In the genomic region with DNA sequence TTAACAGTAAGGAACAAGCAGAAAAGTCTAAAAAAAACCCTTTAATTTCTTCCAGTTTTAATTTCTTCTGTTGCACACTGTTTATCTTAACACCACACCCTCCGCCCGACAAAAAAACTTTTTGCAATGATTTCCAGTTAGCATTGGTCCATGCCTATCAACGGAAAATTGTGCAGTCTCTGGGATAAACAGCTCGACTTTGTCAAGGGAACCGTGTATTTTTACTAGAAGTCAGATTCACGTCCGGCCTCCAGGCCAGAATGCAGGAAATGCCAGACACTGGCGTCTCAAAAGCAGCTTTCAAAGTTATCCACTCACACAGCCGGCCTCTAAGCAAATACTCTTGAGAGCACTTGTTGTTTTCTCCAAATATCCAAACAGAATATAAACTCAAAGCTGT, we compare ENCODE assay signal across 10 cellular contexts. TPM values are rescaled to one million over a fixed set of nuclear protein-coding genes. Genes with fewer than 3 reads are reported as not detected.
DNase-seq lines count a peak whose midpoint lies in the region; ATAC-seq, FAIRE-seq and TF ChIP-seq lines count a peak whose summit lies in the region.
"Had no signal": no experiment of that assay in that cellular context is flagged by ENCODE, and none has a peak within 500 bp of the region (broad histone marks: within the 10 kb centered on the region; RNA-seq: fewer than 3 reads in every experiment).

No MANE protein-coding gene starts in this region.

- no peak for FAIRE-seq in GM12891 (lab: Jason Lieb, UNC)

- H3K4me3 Mint-ChIP-seq in CD4-positive, alpha-beta memory T cell: peak overlapping the region in 2 of 8 donors; percentile 22 to 25

- CTCF ChIA-PET in CD4-positive, alpha-beta memory T cell (lab: Charles Lee; ENCODE audit: partially characterized antibody): interaction anchor here (1.5 kb wide), 1 partner anchor 22 kb away, joined by 5 read pairs; no protein-coding TSS in a partner anchor

- H3K36me3 Mint-ChIP-seq in CD4-positive, alpha-beta memory T cell: peaks cover 47 to 59% of the 10 kb centered on the region in 2 donors

- H3K9me3 Mint-ChIP-seq in CD4-positive, alpha-beta memory T cell: peaks cover 0 to 9% (median 1%) of the 10 kb centered on the region in 8 donors

- H3K27ac ChIP-seq in CD4-positive, alpha-beta memory T cell (ENCODE audit: low read depth, low read length): peak overlapping the region; percentile 18
- H3K27ac ChIP-seq in SK-N-MC (peak overlapping the region; percentile 12; the same call in 1 of the 2 replicates), osteoblast (ENCODE audit: low read depth, low read length) (peak overlapping the region; percentile 20)

- H3K36me3 ChIP-seq in CD4-positive, alpha-beta memory T cell (ENCODE audit: insufficient read depth, low read length): peaks cover 29% of the 10 kb centered on the region
- H3K36me3 ChIP-seq in SK-N-MC (ENCODE audit: insufficient read depth, low read length): peaks cover 45% of the 10 kb centered on the region
- peaks cover 51% of the 10 kb centered on the region for H3K36me3 ChIP-seq in osteoblast (ENCODE audit: insufficient read depth, low read length)

- no peak for ATAC-seq in HG02885 (IDR thresholded peaks at IDR 0.05; ENCODE audit: poor library complexity, unreplicated experiment)

- intact Hi-C loops in CD4-positive, alpha-beta memory T cell (cut with micrococcal nuclease): no loop called here

- H3K79me2 ChIP-seq in osteoblast (ENCODE audit: insufficient read depth, low read length): peaks cover 20% of the 10 kb centered on the region

- no peak for TF ChIP-seq CTCF in fibroblast of mammary gland (conservative IDR thresholded peaks at IDR 0.05; ENCODE audit: control insufficient read depth, insufficient read depth, low read depth, low read length)
- no peak for TF ChIP-seq CTCF in osteoblast (IDR thresholded peaks at IDR 0.05; ENCODE audit: extremely low read depth, low read depth, low read length)

- no peaks in the 10 kb centered on the region for H3K9me3 ChIP-seq in CD4-positive, alpha-beta memory T cell (ENCODE audit: control insufficient read depth in 1 of 2, low read length in 2 of 2)
- no peaks in the 10 kb centered on the region for H3K9me3 ChIP-seq in SK-N-MC (ENCODE audit: low read depth, low read length)
- H3K9me3 ChIP-seq in osteoblast (ENCODE audit: low read depth, low read length): no peaks in the 10 kb centered on the region

- H3K4me3 ChIP-seq in CD4-positive, alpha-beta memory T cell (ENCODE audit: low read length in 2 of 2): no peak overlapping the region
- no peak overlapping the region for H3K4me3 ChIP-seq in SK-N-MC
- H3K4me3 ChIP-seq in fibroblast of mammary gland (ENCODE audit: control insufficient read depth, low read depth, low read length): no peak overlapping the region
- no peak overlapping the region for H3K4me3 ChIP-seq in osteoblast (ENCODE audit: insufficient read depth, low read length)

- peaks cover 13% of the 10 kb centered on the region for H4K20me1 ChIP-seq in osteoblast (ENCODE audit: insufficient read depth, low read length)

- H3K27ac Mint-ChIP-seq in CD4-positive, alpha-beta memory T cell: peak overlapping the region; percentile 79 to 92 (median 89)

- POLR2A ChIA-PET in CD4-positive, alpha-beta memory T cell (lab: Charles Lee; ENCODE audit: partially characterized antibody): interaction anchor here (4.4 kb wide), 1 partner anchor 164 kb away, joined by 33 read pairs; the partner anchor contains the start of gene RPS27

- H3K27me3 ChIP-seq in CD4-positive, alpha-beta memory T cell (ENCODE audit: insufficient read depth, low read length): no peaks in the 10 kb centered on the region
- no peaks in the 10 kb centered on the region for H3K27me3 ChIP-seq in osteoblast (ENCODE audit: insufficient read depth, low read length)

- H3K4me2 ChIP-seq in osteoblast (ENCODE audit: insufficient read depth, low read length): no peak overlapping the region

- H2AFZ ChIP-seq in osteoblast (ENCODE audit: low read length): no peak overlapping the region

- TF ChIP-seq POLR2A in GM12891 (IDR thresholded peaks at IDR 0.05; ENCODE audit: low read depth, low read length): no peak

- no peak for DNase-seq in CD4-positive, alpha-beta memory T cell
- DNase-seq in SK-N-MC (ENCODE audit: low read depth, low spot score): no peak
- DNase-seq in fibroblast of mammary gland (ENCODE audit: low read depth): peak; percentile 12
- peak; percentile 65 for DNase-seq in osteoblast (ENCODE audit: insufficient read length, low spot score, missing footprints)
- no peak for DNase-seq in GM12891 (ENCODE audit: insufficient read length, low spot score)
- DNase-seq in stimulated activated CD4-positive, alpha-beta T cell treated with anti-CD3 and anti-CD28 coated beads, Interleukin-4, amount 100 ng/mL, for 4 hours: no peak
- DNase-seq in amniotic stem cell (lab: John Stamatoyannopoulos, UW): no peak

- H3K4me1 Mint-ChIP-seq in CD4-positive, alpha-beta memory T cell: peaks cover 46 to 66% (median 58%) of the 10 kb centered on the region in 4 donors

- H3K4me1 ChIP-seq in CD4-positive, alpha-beta memory T cell (ENCODE audit: insufficient read depth, low read length): peaks cover 61% of the 10 kb centered on the region
- H3K4me1 ChIP-seq in osteoblast (ENCODE audit: insufficient read depth, low read length): peaks cover 8% of the 10 kb centered on the region

- H3K27me3 Mint-ChIP-seq in CD4-positive, alpha-beta memory T cell: no peaks in the 10 kb centered on the region

- no peak overlapping the region for H3K9ac ChIP-seq in SK-N-MC (ENCODE audit: insufficient read length)

TF ChIP-seq in GM12891, 5 proteins besides CTCF, POLR2A, EP300 and RAD21:
- no peak for TF ChIP-seq TAF1 (IDR thresholded peaks at IDR 0.05; ENCODE audit: low read depth, low read length)
- TF ChIP-seq PAX5 (IDR thresholded peaks at IDR 0.05; ENCODE audit: insufficient read depth, low read length, severe bottlenecking): no peak
- no peak for TF ChIP-seq POU2F2 (IDR thresholded peaks at IDR 0.05; ENCODE audit: low read depth, low read length)
- TF ChIP-seq POLR2AphosphoS5 (IDR thresholded peaks at IDR 0.05; ENCODE audit: low read depth, low read length): no peak
- TF ChIP-seq SPI1 (IDR thresholded peaks at IDR 0.05; ENCODE audit: low read depth, low read length): no peak

RNA-seq across cellular contexts. Expression of gene NUP210L, which starts 0.4 kb away (rescaled TPM):
- under 1 TPM; 0.19 to 0.23 TPM for total RNA-seq in CD4-positive, alpha-beta memory T cell
- polyA plus RNA-seq in CD4-positive, alpha-beta memory T cell: under 1 TPM in 1 of 2 donors, not detected in 1; 0.14 TPM
- total RNA-seq in osteoblast: under 0.01 TPM in 2 replicates
- not detected for polyA plus RNA-seq in GM12891 (2012; ENCODE audit: low read depth, missing spikeins)

RNA-seq across cellular contexts. Expression of gene TPM3, which starts 36.6 kb away (rescaled TPM):
- total RNA-seq in CD4-positive, alpha-beta memory T cell: 100 to 1,000 TPM; 311 to 312 TPM
- 1,000 to 10,000 TPM in 1 of 2 donors, 100 to 1,000 TPM in 1; 860 to 1,209 TPM for polyA plus RNA-seq in CD4-positive, alpha-beta memory T cell
- total RNA-seq in osteoblast: 299 and 306 TPM in 2 replicates
- polyA plus RNA-seq in GM12891 (2012; ENCODE audit: low read depth, missing spikeins): 409 TPM

RNA-seq across cellular contexts. Expression of gene CFAP141, which starts 50.9 kb away (rescaled TPM):
- total RNA-seq in CD4-positive, alpha-beta memory T cell: not detected
- polyA plus RNA-seq in CD4-positive, alpha-beta memory T cell: not detected
- total RNA-seq in osteoblast: not detected in 2 replicates
- not detected for polyA plus RNA-seq in GM12891 (2012; ENCODE audit: low read depth, missing spikeins)
- total RNA-seq: activated CD8-positive, alpha-beta memory T cell treated with anti-CD3 and anti-CD28 coated beads for 36 hours; NCI-H460 had no signal

Comparison
In these comparisons a context has a peak if more than half of its experiments do, and no peak if none do; other contexts are left out.
1. DNase-seq: peak in fibroblast of mammary gland (single experiment) and osteoblast (single experiment); none in CD4-positive, alpha-beta memory T cell (0 of 5), SK-N-MC (single experiment), GM12891 (single experiment), stimulated activated CD4-positive, alpha-beta T cell treated with anti-CD3 and anti-CD28 coated beads, Interleukin-4, amount 100 ng/mL, for 4 hours (0 of 2) and amniotic stem cell (single experiment).
2. Peak in every context shown above with its lines, with median percentiles within 50 percentile points of each other: H3K27ac ChIP-seq.